In the genomic region with DNA sequence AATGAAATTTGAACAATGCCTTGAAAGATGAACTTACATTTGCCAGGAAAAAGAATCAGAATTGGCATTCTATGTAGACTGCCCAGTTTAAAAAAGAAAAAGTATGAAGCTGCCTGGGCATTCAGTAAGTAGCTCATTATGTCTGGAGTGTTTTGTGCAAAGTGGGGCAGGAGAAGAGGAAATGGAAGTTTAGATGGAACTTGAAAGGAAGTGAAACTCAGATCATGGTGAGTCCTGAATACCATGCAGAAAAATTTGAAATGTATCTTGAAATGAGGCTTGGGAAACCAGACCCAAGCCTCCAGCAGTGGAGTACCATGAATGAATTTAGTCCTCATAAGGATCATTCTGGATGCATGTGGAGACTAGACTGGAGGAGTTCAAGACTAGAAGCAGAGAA, we compare ENCODE assay signal across 23 cellular contexts. TPM values are rescaled to one million over a fixed set of nuclear protein-coding genes. Genes with fewer than 3 reads are reported as not detected.
DNase-seq lines count a peak whose midpoint lies in the region; ATAC-seq, FAIRE-seq and TF ChIP-seq lines count a peak whose summit lies in the region.
"Had no signal": no experiment of that assay in that cellular context is flagged by ENCODE, and none has a peak within 500 bp of the region (broad histone marks: within the 10 kb centered on the region; RNA-seq: fewer than 3 reads in every experiment).

No MANE protein-coding gene starts in this region.

- TF ChIP-seq CTCF in Caco-2 (IDR thresholded peaks at IDR 0.05; ENCODE audit: insufficient read depth in 1 of 2, low read depth in 1 of 2, low read length in 1 of 2, severe bottlenecking in 1 of 2, unreplicated experiment in 1 of 2) (no peak), glutamatergic neuron (IDR thresholded peaks at IDR 0.05; ENCODE audit: partially characterized antibody, unreplicated experiment) (no peak), D721Med (IDR thresholded peaks at IDR 0.05; ENCODE audit: insufficient read depth, missing control alignments) (no peak)

- H3K9me3 ChIP-seq in Caco-2 = no peaks in the 10 kb centered on the region

- H3K9me3 Mint-ChIP-seq in Caco-2 (ENCODE audit: unreplicated experiment) (peaks cover 19% of the 10 kb centered on the region), glutamatergic neuron (ENCODE audit: unreplicated experiment) (peaks cover 9% of the 10 kb centered on the region)

- BruUV-seq in Caco-2 (replicated peaks; lab: Mats Ljungman, UMichigan) = no TSS peak

- intact Hi-C loops in Caco-2 (cut with micrococcal nuclease; ENCODE audit: unreplicated experiment) = no loop called here

- peaks cover 12% of the 10 kb centered on the region for H3K36me3 Mint-ChIP-seq in Caco-2 (ENCODE audit: insufficient read depth, unreplicated experiment)
- H3K36me3 Mint-ChIP-seq in glutamatergic neuron (ENCODE audit: unreplicated experiment) = peaks cover 11% of the 10 kb centered on the region

- no peaks in the 10 kb centered on the region for H3K36me3 ChIP-seq in Caco-2 (ENCODE audit: control insufficient read depth, insufficient read depth, low read length)

- peak; percentile 12 for DNase-seq in Ammon's horn (ENCODE audit: low spot score)
- DNase-seq in Caco-2 = no peak
- DNase-seq in NOMO-1 treated with dmso at 0.1 percent for 144 hours (lab: John Stamatoyannopoulos, UW; ENCODE audit: unreplicated experiment) = peak; percentile 57
- DNase-seq in glutamatergic neuron = no peak
- DNase-seq in D721Med (ENCODE audit: insufficient read length, low spot score) = no peak
- DNase-seq in anterior cingulate cortex (lab: John Stamatoyannopoulos, UW) = no peak
- DNase-seq: HCEC 1CT, IMR-90, NCI-H1417, NCI-H187, NCI-H2227 treated with DMSO at 0.1 percent for 48 hours, NCI-H510A treated with DMSO at 0.1 percent for 48 hours, NCI-H774 had no signal

- H3K27ac Mint-ChIP-seq in Caco-2 (ENCODE audit: unreplicated experiment) (peak overlapping the region; percentile 48), glutamatergic neuron (ENCODE audit: unreplicated experiment) (peak overlapping the region; percentile 0)
- H3K27ac Mint-ChIP-seq: GM23338 had no signal

- no peaks in the 10 kb centered on the region for H3K27me3 ChIP-seq in Caco-2 (replicated peaks; ENCODE audit: control insufficient read depth, insufficient read depth, low read length)

- H3K27me3 Mint-ChIP-seq in Caco-2 (ENCODE audit: insufficient read depth, unreplicated experiment) (no peaks in the 10 kb centered on the region), glutamatergic neuron (ENCODE audit: unreplicated experiment) (peaks cover 3% of the 10 kb centered on the region)

- no peak overlapping the region for H3K4me3 ChIP-seq in Caco-2 (ENCODE audit: low read depth, low read length)
- H3K4me3 ChIP-seq: GM23338 had no signal

- POLR2A ChIA-PET in Caco-2 (lab: Charles Lee) = no interaction called here

- peaks cover 28% of the 10 kb centered on the region for H3K4me1 ChIP-seq in Caco-2

- H3K4me3 Mint-ChIP-seq in Caco-2 (ENCODE audit: unreplicated experiment) (no peak overlapping the region), glutamatergic neuron (ENCODE audit: unreplicated experiment) (no peak overlapping the region)
- H3K4me3 Mint-ChIP-seq: GM23338 had no signal

- H3K4me1 Mint-ChIP-seq in Caco-2 (ENCODE audit: low read depth, unreplicated experiment) (peaks cover 16% of the 10 kb centered on the region), glutamatergic neuron (ENCODE audit: low read depth, unreplicated experiment) (peaks cover 9% of the 10 kb centered on the region)
- H3K4me1 Mint-ChIP-seq: GM23338 had no signal

- CTCF ChIA-PET in Caco-2 (lab: Charles Lee) = no interaction called here

- ATAC-seq in HG03095 (IDR thresholded peaks at IDR 0.05; ENCODE audit: unreplicated experiment) (no peak), GM18519 (IDR thresholded peaks at IDR 0.05; ENCODE audit: low FRiP score, unreplicated experiment) (no peak)
- ATAC-seq: GM23338, Panc1 had no signal

- no peak for FAIRE-seq in D721Med (lab: Jason Lieb, UNC)
- FAIRE-seq: A204.1, G401.6, GM19239, HTR-8/SVneo had no signal

RNA-seq across cellular contexts. Expression of gene MORC1, which starts 4.8 kb away (rescaled TPM):
- total RNA-seq in Caco-2 (2022) = not detected in 2 replicates
- not detected for total RNA-seq in glutamatergic neuron (ENCODE audit: unreplicated experiment)
- total RNA-seq: GM23338, IMR-90, MCF 10A had no signal

RNA-seq across cellular contexts. Expression of gene C3orf85, which starts 13.8 kb away (rescaled TPM):
- total RNA-seq in Caco-2 (2022) (0.48 and 0.81 TPM in 2 replicates), glutamatergic neuron (ENCODE audit: unreplicated experiment) (not detected)
- total RNA-seq: GM23338, IMR-90, MCF 10A, SK-MEL-5 had no signal

Comparison
In these comparisons a context has a peak if more than half of its experiments do, and no peak if none do; other contexts are left out.
1. DNase-seq: peak in Ammon's horn (single experiment) and NOMO-1 treated with dmso at 0.1 percent for 144 hours (single experiment); none in Caco-2 (0 of 2), glutamatergic neuron (single experiment), D721Med (single experiment) and anterior cingulate cortex (0 of 58).